In genomic region chr11:64743591-64744543, GRCh38 we compare ENCODE assay signal across 1 cellular context.
TF ChIP-seq lines count a peak whose summit lies in the region.

TSS of gene RASGRP2 (minus strand) at chr11:64744142. CDS start at chr11:64742866, 1,276 bp downstream.

TF ChIP-seq in K562, 482 proteins besides CTCF, POLR2A, EP300 and RAD21 (continued from another document and continues in another):
- TF ChIP-seq, protein P1, sequence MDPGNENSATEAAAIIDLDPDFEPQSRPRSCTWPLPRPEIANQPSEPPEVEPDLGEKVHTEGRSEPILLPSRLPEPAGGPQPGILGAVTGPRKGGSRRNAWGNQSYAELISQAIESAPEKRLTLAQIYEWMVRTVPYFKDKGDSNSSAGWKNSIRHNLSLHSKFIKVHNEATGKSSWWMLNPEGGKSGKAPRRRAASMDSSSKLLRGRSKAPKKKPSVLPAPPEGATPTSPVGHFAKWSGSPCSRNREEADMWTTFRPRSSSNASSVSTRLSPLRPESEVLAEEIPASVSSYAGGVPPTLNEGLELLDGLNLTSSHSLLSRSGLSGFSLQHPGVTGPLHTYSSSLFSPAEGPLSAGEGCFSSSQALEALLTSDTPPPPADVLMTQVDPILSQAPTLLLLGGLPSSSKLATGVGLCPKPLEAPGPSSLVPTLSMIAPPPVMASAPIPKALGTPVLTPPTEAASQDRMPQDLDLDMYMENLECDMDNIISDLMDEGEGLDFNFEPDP (CRISPR knock-in tag; IDR thresholded peaks at IDR 0.05): no peak
- TF ChIP-seq ZBTB12 (CRISPR knock-in tag; IDR thresholded peaks at IDR 0.05) (no peak), NFATC3 (IDR thresholded peaks at IDR 0.05) (no peak), NFYB (IDR thresholded peaks at IDR 0.05; ENCODE audit: extremely low read depth, insufficient read length) (no peak), ETS2 (tag; IDR thresholded peaks at IDR 0.05; ENCODE audit: borderline replicate concordance, poor library complexity, severe bottlenecking) (no peak), XRCC3 (IDR thresholded peaks at IDR 0.05) (no peak), MLLT1 (IDR thresholded peaks at IDR 0.05) (no peak), ZNF445 (CRISPR knock-in tag; IDR thresholded peaks at IDR 0.05; ENCODE audit: low read depth) (no peak), VEZF1 (CRISPR knock-in tag; IDR thresholded peaks at IDR 0.05) (no peak), DEAF1 (CRISPR knock-in tag; IDR thresholded peaks at IDR 0.05) (peak; percentile 22; the same call in 1 of the 2 replicates), NONO (IDR thresholded peaks at IDR 0.05; ENCODE audit: low read depth in 2 of 2, low read length in 1 of 2) (no peak), ZBED1 (IDR thresholded peaks at IDR 0.05) (no peak), ETV6 (IDR thresholded peaks at IDR 0.05; ENCODE audit: borderline replicate concordance in 1 of 2, low read depth in 2 of 2, low read length in 1 of 2) (no peak), ETV6 (CRISPR knock-in tag; IDR thresholded peaks at IDR 0.05; ENCODE audit: borderline replicate concordance) (no peak), ZNF75A (CRISPR knock-in tag; IDR thresholded peaks at IDR 0.05) (no peak), CTBP1 (IDR thresholded peaks at IDR 0.05; ENCODE audit: borderline replicate concordance) (peak; percentile 57), BRD4 (IDR thresholded peaks at IDR 0.05) (no peak; the same call in 1 of the 2 replicates), RNF2 (IDR thresholded peaks at IDR 0.05) (no peak), ZNF175 (CRISPR knock-in tag; IDR thresholded peaks at IDR 0.05; ENCODE audit: low read depth) (no peak), PHF20 (IDR thresholded peaks at IDR 0.05; ENCODE audit: partially characterized antibody) (no peak), NCOA2 (IDR thresholded peaks at IDR 0.05; ENCODE audit: partially characterized antibody in 2 of 2) (no peak), HEY1 (CRISPR knock-in tag; IDR thresholded peaks at IDR 0.05; ENCODE audit: borderline replicate concordance) (no peak), ZNF395 (CRISPR knock-in tag; IDR thresholded peaks at IDR 0.05) (no peak), TEAD1 (CRISPR knock-in tag; IDR thresholded peaks at IDR 0.05) (no peak), SMARCA5 (IDR thresholded peaks at IDR 0.05) (peak; percentile 85), HDAC8 (tag; IDR thresholded peaks at IDR 0.05) (no peak), SMAD2 (IDR thresholded peaks at IDR 0.05; ENCODE audit: low read depth, low read length) (no peak), ZNF3 (CRISPR knock-in tag; IDR thresholded peaks at IDR 0.05) (no peak), ZNF274 (IDR thresholded peaks at IDR 0.05; ENCODE audit: borderline replicate concordance, low read depth, low read length) (no peak), TGIF2 (CRISPR knock-in tag; IDR thresholded peaks at IDR 0.05) (peak; percentile 89; the same call in 1 of the 2 replicates), MAFF (IDR thresholded peaks at IDR 0.05; ENCODE audit: low read length) (no peak), ZNF586 (CRISPR knock-in tag; conservative IDR thresholded peaks at IDR 0.05) (no peak), SMC3 (conservative IDR thresholded peaks at IDR 0.05; ENCODE audit: insufficient read depth, low read depth, low read length) (peak; percentile 50)
- TF ChIP-seq, protein P2, sequence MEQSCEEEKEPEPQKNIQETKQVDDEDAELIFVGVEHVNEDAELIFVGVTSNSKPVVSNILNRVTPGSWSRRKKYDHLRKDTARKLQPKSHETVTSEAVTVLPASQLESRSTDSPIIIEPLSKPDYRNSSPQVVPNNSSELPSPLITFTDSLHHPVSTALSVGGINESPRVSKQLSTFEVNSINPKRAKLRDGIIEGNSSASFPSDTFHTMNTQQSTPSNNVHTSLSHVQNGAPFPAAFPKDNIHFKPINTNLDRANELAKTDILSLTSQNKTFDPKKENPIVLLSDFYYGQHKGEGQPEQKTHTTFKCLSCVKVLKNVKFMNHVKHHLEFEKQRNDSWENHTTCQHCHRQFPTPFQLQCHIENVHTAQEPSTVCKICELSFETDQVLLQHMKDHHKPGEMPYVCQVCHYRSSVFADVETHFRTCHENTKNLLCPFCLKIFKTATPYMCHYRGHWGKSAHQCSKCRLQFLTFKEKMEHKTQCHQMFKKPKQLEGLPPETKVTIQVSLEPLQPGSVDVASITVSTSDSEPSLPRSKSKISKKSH (CRISPR knock-in tag; IDR thresholded peaks at IDR 0.05): no peak
- TF ChIP-seq, protein P3, sequence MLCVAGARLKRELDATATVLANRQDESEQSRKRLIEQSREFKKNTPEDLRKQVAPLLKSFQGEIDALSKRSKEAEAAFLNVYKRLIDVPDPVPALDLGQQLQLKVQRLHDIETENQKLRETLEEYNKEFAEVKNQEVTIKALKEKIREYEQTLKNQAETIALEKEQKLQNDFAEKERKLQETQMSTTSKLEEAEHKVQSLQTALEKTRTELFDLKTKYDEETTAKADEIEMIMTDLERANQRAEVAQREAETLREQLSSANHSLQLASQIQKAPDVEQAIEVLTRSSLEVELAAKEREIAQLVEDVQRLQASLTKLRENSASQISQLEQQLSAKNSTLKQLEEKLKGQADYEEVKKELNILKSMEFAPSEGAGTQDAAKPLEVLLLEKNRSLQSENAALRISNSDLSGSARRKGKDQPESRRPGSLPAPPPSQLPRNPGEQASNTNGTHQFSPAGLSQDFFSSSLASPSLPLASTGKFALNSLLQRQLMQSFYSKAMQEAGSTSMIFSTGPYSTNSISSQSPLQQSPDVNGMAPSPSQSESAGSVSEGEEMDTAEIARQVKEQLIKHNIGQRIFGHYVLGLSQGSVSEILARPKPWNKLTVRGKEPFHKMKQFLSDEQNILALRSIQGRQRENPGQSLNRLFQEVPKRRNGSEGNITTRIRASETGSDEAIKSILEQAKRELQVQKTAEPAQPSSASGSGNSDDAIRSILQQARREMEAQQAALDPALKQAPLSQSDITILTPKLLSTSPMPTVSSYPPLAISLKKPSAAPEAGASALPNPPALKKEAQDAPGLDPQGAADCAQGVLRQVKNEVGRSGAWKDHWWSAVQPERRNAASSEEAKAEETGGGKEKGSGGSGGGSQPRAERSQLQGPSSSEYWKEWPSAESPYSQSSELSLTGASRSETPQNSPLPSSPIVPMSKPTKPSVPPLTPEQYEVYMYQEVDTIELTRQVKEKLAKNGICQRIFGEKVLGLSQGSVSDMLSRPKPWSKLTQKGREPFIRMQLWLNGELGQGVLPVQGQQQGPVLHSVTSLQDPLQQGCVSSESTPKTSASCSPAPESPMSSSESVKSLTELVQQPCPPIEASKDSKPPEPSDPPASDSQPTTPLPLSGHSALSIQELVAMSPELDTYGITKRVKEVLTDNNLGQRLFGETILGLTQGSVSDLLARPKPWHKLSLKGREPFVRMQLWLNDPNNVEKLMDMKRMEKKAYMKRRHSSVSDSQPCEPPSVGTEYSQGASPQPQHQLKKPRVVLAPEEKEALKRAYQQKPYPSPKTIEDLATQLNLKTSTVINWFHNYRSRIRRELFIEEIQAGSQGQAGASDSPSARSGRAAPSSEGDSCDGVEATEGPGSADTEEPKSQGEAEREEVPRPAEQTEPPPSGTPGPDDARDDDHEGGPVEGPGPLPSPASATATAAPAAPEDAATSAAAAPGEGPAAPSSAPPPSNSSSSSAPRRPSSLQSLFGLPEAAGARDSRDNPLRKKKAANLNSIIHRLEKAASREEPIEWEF (CRISPR knock-in tag; IDR thresholded peaks at IDR 0.05): no peak
- TF ChIP-seq, protein P4, sequence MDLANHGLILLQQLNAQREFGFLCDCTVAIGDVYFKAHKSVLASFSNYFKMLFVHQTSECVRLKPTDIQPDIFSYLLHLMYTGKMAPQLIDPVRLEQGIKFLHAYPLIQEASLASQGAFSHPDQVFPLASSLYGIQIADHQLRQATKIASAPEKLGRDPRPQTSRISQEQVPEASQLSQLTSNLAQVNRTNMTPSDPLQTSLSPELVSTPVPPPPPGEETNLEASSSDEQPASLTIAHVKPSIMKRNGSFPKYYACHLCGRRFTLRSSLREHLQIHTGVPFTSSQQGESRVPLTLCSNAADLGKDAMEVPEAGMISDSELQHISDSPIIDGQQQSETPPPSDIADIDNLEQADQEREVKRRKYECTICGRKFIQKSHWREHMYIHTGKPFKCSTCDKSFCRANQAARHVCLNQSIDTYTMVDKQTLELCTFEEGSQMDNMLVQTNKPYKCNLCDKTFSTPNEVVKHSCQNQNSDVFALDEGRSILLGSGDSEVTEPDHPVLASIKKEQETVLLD (IDR thresholded peaks at IDR 0.05): peak; percentile 65
- TF ChIP-seq, protein P5, sequence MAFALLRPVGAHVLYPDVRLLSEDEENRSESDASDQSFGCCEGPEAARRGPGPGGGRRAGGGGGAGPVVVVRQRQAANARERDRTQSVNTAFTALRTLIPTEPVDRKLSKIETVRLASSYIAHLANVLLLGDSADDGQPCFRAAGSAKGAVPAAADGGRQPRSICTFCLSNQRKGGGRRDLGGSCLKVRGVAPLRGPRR (CRISPR knock-in tag; IDR thresholded peaks at IDR 0.05): no peak
- TF ChIP-seq, protein P6, sequence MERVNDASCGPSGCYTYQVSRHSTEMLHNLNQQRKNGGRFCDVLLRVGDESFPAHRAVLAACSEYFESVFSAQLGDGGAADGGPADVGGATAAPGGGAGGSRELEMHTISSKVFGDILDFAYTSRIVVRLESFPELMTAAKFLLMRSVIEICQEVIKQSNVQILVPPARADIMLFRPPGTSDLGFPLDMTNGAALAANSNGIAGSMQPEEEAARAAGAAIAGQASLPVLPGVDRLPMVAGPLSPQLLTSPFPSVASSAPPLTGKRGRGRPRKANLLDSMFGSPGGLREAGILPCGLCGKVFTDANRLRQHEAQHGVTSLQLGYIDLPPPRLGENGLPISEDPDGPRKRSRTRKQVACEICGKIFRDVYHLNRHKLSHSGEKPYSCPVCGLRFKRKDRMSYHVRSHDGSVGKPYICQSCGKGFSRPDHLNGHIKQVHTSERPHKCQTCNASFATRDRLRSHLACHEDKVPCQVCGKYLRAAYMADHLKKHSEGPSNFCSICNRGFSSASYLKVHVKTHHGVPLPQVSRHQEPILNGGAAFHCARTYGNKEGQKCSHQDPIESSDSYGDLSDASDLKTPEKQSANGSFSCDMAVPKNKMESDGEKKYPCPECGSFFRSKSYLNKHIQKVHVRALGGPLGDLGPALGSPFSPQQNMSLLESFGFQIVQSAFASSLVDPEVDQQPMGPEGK (CRISPR knock-in tag; IDR thresholded peaks at IDR 0.05; ENCODE audit: borderline replicate concordance): no peak
